In genomic region chr11:81222491-81222890, GRCh38 we compare ENCODE assay signal across 19 cellular contexts.
A peak's percentile ranks its signal among the peaks of the same experiment; 100 is the strongest.
DNase-seq lines count a peak whose midpoint lies in the region; ATAC-seq and TF ChIP-seq lines count a peak whose summit lies in the region.
"Had no signal": no experiment of that assay in that cellular context is flagged by ENCODE, and none has a peak within 500 bp of the region (broad histone marks: within the 10 kb centered on the region; RNA-seq: fewer than 3 reads in every experiment).

No MANE protein-coding gene starts in this region.

- no peak overlapping the region for H3K23ac ChIP-seq in mesendoderm (ENCODE audit: low read length)

- H2BK15ac ChIP-seq in mesendoderm (replicated peaks; ENCODE audit: low read depth) = no peak overlapping the region

- H3K27me3 ChIP-seq in endodermal cell (ENCODE audit: control insufficient read depth, insufficient read depth, low read length, poor library complexity, severe bottlenecking) = no peaks in the 10 kb centered on the region
- H3K27me3 ChIP-seq in mesendoderm (ENCODE audit: insufficient read depth, low read length, poor library complexity) = no peaks in the 10 kb centered on the region
- H3K27me3 ChIP-seq: BE2C had no signal

- H3K27ac ChIP-seq in endodermal cell (ENCODE audit: low read depth, low read length) = no peak overlapping the region
- H3K27ac ChIP-seq in mesendoderm (ENCODE audit: low read depth, low read length) = no peak overlapping the region
- H3K27ac ChIP-seq: A549, HL-60 had no signal

- H3K4me1 Mint-ChIP-seq in endodermal cell = no peaks in the 10 kb centered on the region
- H3K4me1 Mint-ChIP-seq: CD14-positive monocyte had no signal

- H3K79me1 ChIP-seq in mesendoderm (ENCODE audit: low read length) = no peaks in the 10 kb centered on the region

- no peak overlapping the region for H4K5ac ChIP-seq in mesendoderm (ENCODE audit: low read length)

- H3K79me2 ChIP-seq in mesendoderm (ENCODE audit: control insufficient read depth, insufficient read depth, low read length) = no peaks in the 10 kb centered on the region

- H2AK5ac ChIP-seq in mesendoderm (ENCODE audit: low read length) = no peak overlapping the region

- intact Hi-C loops in Right ventricle myocardium superior (cut with DNase I) = no loop called here

- no peaks in the 10 kb centered on the region for H3K9me3 Mint-ChIP-seq in endodermal cell
- H3K9me3 Mint-ChIP-seq: CD8-positive, alpha-beta T cell had no signal

- WGBS in endodermal cell (ENCODE audit: insufficient coverage in 1 of 2, insufficient read length in 1 of 2), 2 experiments = 85 to 100% methylated on average over 1 to 3 of the region's 3 CpGs
- WGBS in mesendoderm (ENCODE audit: extremely low coverage, insufficient coverage, low lambda C conversion rate) = no CpG with 5 or more reads among the region's 3 CpGs

- no peak for TF ChIP-seq CTCF in endodermal cell (conservative IDR thresholded peaks at IDR 0.05)

- H3K27ac Mint-ChIP-seq in endodermal cell = no peak overlapping the region
- H3K27ac Mint-ChIP-seq: CD14-positive monocyte; CD8-positive, alpha-beta T cell; HFFc6 had no signal

- H3K4ac ChIP-seq in mesendoderm (ENCODE audit: low read depth, low read length) = no peak overlapping the region

- H3K4me3 Mint-ChIP-seq in endodermal cell = no peak overlapping the region
- H3K4me3 Mint-ChIP-seq: CD14-positive monocyte; CD8-positive, alpha-beta T cell; HFFc6 had no signal

- H3K18ac ChIP-seq in mesendoderm (ENCODE audit: low read length) = no peak overlapping the region

- no peaks in the 10 kb centered on the region for H3K36me3 Mint-ChIP-seq in endodermal cell (ENCODE audit: low read depth)
- H3K36me3 Mint-ChIP-seq: CD14-positive monocyte; CD8-positive, alpha-beta T cell had no signal

- DNase-seq in NCI-H82 treated with DMSO at 0.1 percent for 48 hours (lab: John Stamatoyannopoulos, UW; ENCODE audit: unreplicated experiment) (peak; percentile 19), endodermal cell (peak; percentile 49), mesendoderm (peak; percentile 8), NCI-H2227 treated with DMSO at 0.1 percent for 48 hours (lab: John Stamatoyannopoulos, UW) (no peak), Right ventricle myocardium superior (no peak)
- DNase-seq: BE2C; CD8-positive, alpha-beta T cell; COR-L47; DMS153; DMS79 treated with DMSO at 0.1 percent for 48 hours; EL; GDM1; HCEC 1CT; HFFc6 had no signal

- no peaks in the 10 kb centered on the region for H3K9me3 ChIP-seq in endodermal cell (ENCODE audit: control insufficient read depth, low read length)
- H3K9me3 ChIP-seq: A549, BE2C had no signal

- H3K4me1 ChIP-seq in endodermal cell (ENCODE audit: control insufficient read depth, insufficient read depth, low read length) = no peaks in the 10 kb centered on the region
- no peaks in the 10 kb centered on the region for H3K4me1 ChIP-seq in mesendoderm (ENCODE audit: control insufficient read depth, low read depth, low read length)
- H3K4me1 ChIP-seq: A549, BE2C had no signal

- no peak for ATAC-seq in HG03175 (IDR thresholded peaks at IDR 0.05; ENCODE audit: unreplicated experiment)
- ATAC-seq in Right ventricle myocardium superior (ENCODE audit: poor library complexity) = no peak
- ATAC-seq in HG03439 (IDR thresholded peaks at IDR 0.05; ENCODE audit: unreplicated experiment) = no peak
- ATAC-seq: A549; CD8-positive, alpha-beta T cell had no signal

- no peak overlapping the region for H3K56ac ChIP-seq in mesendoderm (ENCODE audit: low read length)

- no peak overlapping the region for H2BK120ac ChIP-seq in mesendoderm (ENCODE audit: low read depth, low read length)

- no peaks in the 10 kb centered on the region for H3K27me3 Mint-ChIP-seq in endodermal cell (ENCODE audit: insufficient read depth)

- no peak overlapping the region for H3K9ac ChIP-seq in endodermal cell (ENCODE audit: extremely low read depth, low read length, poor library complexity, severe bottlenecking)
- no peak overlapping the region for H3K9ac ChIP-seq in mesendoderm (ENCODE audit: low read length)

- no peak overlapping the region for H4K8ac ChIP-seq in mesendoderm (ENCODE audit: low read depth, low read length)

- H3K36me3 ChIP-seq in endodermal cell (ENCODE audit: control insufficient read depth, insufficient read depth, low read length) (no peaks in the 10 kb centered on the region), mesendoderm (ENCODE audit: control insufficient read depth, insufficient read depth, low read length) (no peaks in the 10 kb centered on the region)
- H3K36me3 ChIP-seq: BE2C had no signal

- H2BK5ac ChIP-seq in mesendoderm (ENCODE audit: low read length) = no peak overlapping the region

- H3K4me2 ChIP-seq in mesendoderm (ENCODE audit: low read length) = no peak overlapping the region
- H3K4me2 ChIP-seq: A549 had no signal

- H3K4me3 ChIP-seq in endodermal cell (ENCODE audit: low read length) (no peak overlapping the region), mesendoderm (ENCODE audit: low read length) (no peak overlapping the region)
- H3K4me3 ChIP-seq: A549 had no signal

Comparison
In these comparisons a context has a peak if more than half of its experiments do, and no peak if none do; other contexts are left out.
1. DNase-seq: peak in NCI-H82 treated with DMSO at 0.1 percent for 48 hours (single experiment), endodermal cell (single experiment) and mesendoderm (single experiment); none in NCI-H2227 treated with DMSO at 0.1 percent for 48 hours (single experiment) and Right ventricle myocardium superior (single experiment).